Comparison of ENCODE assay signal across 14 cellular contexts in the genomic region with DNA sequence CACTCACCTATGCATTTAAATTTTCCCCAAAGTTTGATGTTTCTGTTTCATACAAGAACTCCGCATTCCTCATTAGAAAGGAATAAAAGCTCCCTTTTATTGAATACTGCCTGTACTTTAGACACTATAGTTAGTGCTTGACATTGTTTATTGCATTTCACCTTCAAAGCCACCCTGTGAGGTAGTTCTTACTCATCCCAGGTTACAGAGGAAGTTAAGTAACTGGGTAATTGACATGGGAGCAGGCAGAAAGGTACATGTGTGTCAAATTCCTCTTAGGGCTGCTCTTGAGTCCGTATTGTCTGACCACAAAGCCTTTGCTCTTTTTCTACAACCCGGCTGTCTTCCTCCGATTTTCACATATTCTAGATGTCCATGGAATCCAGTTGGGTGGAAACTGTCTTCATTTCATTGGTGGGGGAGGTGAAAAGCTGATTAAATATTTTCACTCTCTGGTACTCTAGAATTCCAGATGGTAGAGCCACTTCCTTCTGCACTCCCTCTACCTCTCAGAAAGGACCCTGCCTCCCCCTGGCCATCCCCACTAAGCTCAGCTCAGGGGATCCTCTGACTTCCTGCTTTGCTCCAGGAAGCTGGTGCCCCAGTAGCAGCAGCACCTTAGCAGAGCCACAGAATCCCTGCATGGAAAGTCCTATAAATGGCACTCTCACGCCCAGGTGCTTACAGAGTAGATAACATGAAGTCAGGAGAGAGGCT.
DNase-seq lines count a peak whose midpoint lies in the region; ATAC-seq and TF ChIP-seq lines count a peak whose summit lies in the region.
"Had no signal": no experiment of that assay in that cellular context is flagged by ENCODE, and none has a peak within 500 bp of the region (broad histone marks: within the 10 kb centered on the region; RNA-seq: fewer than 3 reads in every experiment).

No MANE protein-coding gene starts in this region.

- ATAC-seq in PC-3 (peak; percentile 64), WTC11 (peak; percentile 47; the same call in 1 of the 2 replicates)

- H3K36me3 ChIP-seq in Loucy (ENCODE audit: insufficient read depth, low read length) (no peaks in the 10 kb centered on the region), PC-3 (ENCODE audit: low read depth, low read length) (no peaks in the 10 kb centered on the region), esophagus muscularis mucosa (no peaks in the 10 kb centered on the region)

- DNase-seq in PC-3 (peak; percentile 76), WTC11 (ENCODE audit: low spot score) (no peak), esophagus muscularis mucosa (ENCODE audit: extremely low spot score) (peak; percentile 84), midbrain (lab: John Stamatoyannopoulos, UW) (no peak), NCI-H2081 treated with DMSO at 0.1 percent for 48 hours (lab: John Stamatoyannopoulos, UW) (no peak), head of caudate nucleus (no peak), NK-92 (lab: John Stamatoyannopoulos, UW; ENCODE audit: unreplicated experiment) (no peak)
- DNase-seq: C1 segment of cervical spinal cord; Calu3; CD4-positive, alpha-beta T cell; DMS 273 treated with DMSO at 0.1 percent for 48 hours; HCEC 1CT had no signal

- H3K9me3 Mint-ChIP-seq in WTC11, result peaks cover 9% of the 10 kb centered on the region

- TF ChIP-seq CTCF in Loucy (conservative IDR thresholded peaks at IDR 0.05; ENCODE audit: low read length) (no peak), PC-3 (conservative IDR thresholded peaks at IDR 0.05; ENCODE audit: low read depth, low read length) (no peak), WTC11 (IDR thresholded peaks at IDR 0.05) (no peak), esophagus muscularis mucosa (IDR thresholded peaks at IDR 0.05) (no peak)

- BruUV-seq in PC-3 (replicated peaks; lab: Mats Ljungman, UMichigan), result no TSS peak

- TF ChIP-seq POLR2A in esophagus muscularis mucosa (IDR thresholded peaks at IDR 0.05; ENCODE audit: low read depth), result no peak

- no peak overlapping the region for H3K4me3 ChIP-seq in Loucy (ENCODE audit: low read length, poor library complexity, severe bottlenecking)
- H3K4me3 ChIP-seq in PC-3 (ENCODE audit: low read length), result no peak overlapping the region
- H3K4me3 ChIP-seq in esophagus muscularis mucosa, result no peak overlapping the region

- no peaks in the 10 kb centered on the region for H3K79me2 ChIP-seq in Loucy (ENCODE audit: insufficient read depth, low read length)
- no peaks in the 10 kb centered on the region for H3K79me2 ChIP-seq in PC-3 (ENCODE audit: low read length)

- no peaks in the 10 kb centered on the region for H3F3A ChIP-seq in Loucy (ENCODE audit: low read depth)
- no peaks in the 10 kb centered on the region for H3F3A ChIP-seq in PC-3 (ENCODE audit: low read length, unreplicated experiment)

- H3K4me1 Mint-ChIP-seq in WTC11, result no peaks in the 10 kb centered on the region
- H3K4me1 Mint-ChIP-seq: B cell had no signal

- H3K4me2 ChIP-seq in Loucy (ENCODE audit: low read depth, low read length, poor library complexity, severe bottlenecking), result no peak overlapping the region
- H3K4me2 ChIP-seq in PC-3 (ENCODE audit: low read length), result peak overlapping the region; percentile 58

- H3K27ac ChIP-seq in PC-3 (ENCODE audit: low read length) (peak overlapping the region; percentile 21; the same call in 1 of the 2 replicates), esophagus muscularis mucosa (replicated peaks in 1 of 4) (no peak overlapping the region)

- CTCF ChIA-PET in PC-3 (lab: Charles Lee) (interaction anchor here (0.6 kb wide), 1 partner anchor 12 kb away, joined by 3 read pairs; no protein-coding TSS in a partner anchor), WTC11 (lab: Charles Lee) (interaction anchor here (1.1 kb wide), 1 partner anchor 45 kb away, joined by 3 read pairs; no protein-coding TSS in a partner anchor)

- peak overlapping the region; percentile 44; the same call in 1 of the 2 replicates for H2AFZ ChIP-seq in Loucy (ENCODE audit: low read length)
- H2AFZ ChIP-seq in PC-3 (ENCODE audit: low read length), result no peak overlapping the region

- WGBS in esophagus muscularis mucosa, result 91% methylated on average over 5 of the region's 5 CpGs

- TF ChIP-seq EP300 in esophagus muscularis mucosa (IDR thresholded peaks at IDR 0.05), result no peak

- H3K27me3 Mint-ChIP-seq in WTC11 (ENCODE audit: low read depth), result no peaks in the 10 kb centered on the region
- H3K27me3 Mint-ChIP-seq: B cell had no signal

- H3K36me3 Mint-ChIP-seq in WTC11, result no peaks in the 10 kb centered on the region

- H3K9me2 ChIP-seq in Loucy (replicated peaks; ENCODE audit: low read depth, low read length), result no peaks in the 10 kb centered on the region
- H3K9me2 ChIP-seq in PC-3 (replicated peaks; ENCODE audit: low read length), result no peaks in the 10 kb centered on the region

- H3K9ac ChIP-seq in Loucy (ENCODE audit: low read depth, low read length, poor library complexity, severe bottlenecking), result no peak overlapping the region
- H3K9ac ChIP-seq in PC-3 (ENCODE audit: low read length), result no peak overlapping the region

- H3K4me3 Mint-ChIP-seq in WTC11, result no peak overlapping the region
- H3K4me3 Mint-ChIP-seq: B cell; CD4-positive, alpha-beta T cell had no signal

- POLR2A ChIA-PET in PC-3 (lab: Charles Lee; ENCODE audit: unreplicated experiment) (no interaction called here), WTC11 (lab: Charles Lee) (no interaction called here)

- intact Hi-C loops in PC-3 (cut with micrococcal nuclease) (no loop called here), esophagus muscularis mucosa (cut with DNase I) (no loop called here), head of caudate nucleus (cut with DNase I) (no loop called here)

- H4K20me1 ChIP-seq in Loucy (ENCODE audit: insufficient read depth, low read length, poor library complexity, severe bottlenecking), result no peaks in the 10 kb centered on the region
- H4K20me1 ChIP-seq in PC-3 (ENCODE audit: low read length), result no peaks in the 10 kb centered on the region

- no peaks in the 10 kb centered on the region for H3K27me3 ChIP-seq in Loucy (ENCODE audit: insufficient read depth, low read length, poor library complexity, severe bottlenecking)
- H3K27me3 ChIP-seq in PC-3 (ENCODE audit: low read length), result no peaks in the 10 kb centered on the region
- H3K27me3 ChIP-seq in esophagus muscularis mucosa, result no peaks in the 10 kb centered on the region

- no peak overlapping the region for H3K27ac Mint-ChIP-seq in WTC11
- H3K27ac Mint-ChIP-seq: B cell; CD4-positive, alpha-beta T cell had no signal

- H3K9me3 ChIP-seq in Loucy (ENCODE audit: insufficient read depth, low read depth, low read length) (no peaks in the 10 kb centered on the region), PC-3 (ENCODE audit: low read length) (no peaks in the 10 kb centered on the region), esophagus muscularis mucosa (no peaks in the 10 kb centered on the region)

- H3K4me1 ChIP-seq in Loucy (ENCODE audit: insufficient read depth, low read length, poor library complexity, severe bottlenecking), result no peaks in the 10 kb centered on the region
- H3K4me1 ChIP-seq in PC-3 (ENCODE audit: insufficient read depth, low read length), result peaks cover 18% of the 10 kb centered on the region
- H3K4me1 ChIP-seq in esophagus muscularis mucosa, result no peaks in the 10 kb centered on the region

TF ChIP-seq in WTC11, 78 proteins besides CTCF, POLR2A, EP300 and RAD21 (continues in another document):
- no peak for TF ChIP-seq TEAD1 (CRISPR knock-in tag; IDR thresholded peaks at IDR 0.05)
- TF ChIP-seq FOXP1 (CRISPR knock-in tag; IDR thresholded peaks at IDR 0.05; ENCODE audit: borderline replicate concordance), result no peak
- TF ChIP-seq HMGA2 (CRISPR knock-in tag; IDR thresholded peaks at IDR 0.05), result no peak
- TF ChIP-seq ZNF416 (CRISPR knock-in tag; IDR thresholded peaks at IDR 0.05), result no peak
- TF ChIP-seq, protein P1, sequence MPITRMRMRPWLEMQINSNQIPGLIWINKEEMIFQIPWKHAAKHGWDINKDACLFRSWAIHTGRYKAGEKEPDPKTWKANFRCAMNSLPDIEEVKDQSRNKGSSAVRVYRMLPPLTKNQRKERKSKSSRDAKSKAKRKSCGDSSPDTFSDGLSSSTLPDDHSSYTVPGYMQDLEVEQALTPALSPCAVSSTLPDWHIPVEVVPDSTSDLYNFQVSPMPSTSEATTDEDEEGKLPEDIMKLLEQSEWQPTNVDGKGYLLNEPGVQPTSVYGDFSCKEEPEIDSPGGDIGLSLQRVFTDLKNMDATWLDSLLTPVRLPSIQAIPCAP (CRISPR knock-in tag; IDR thresholded peaks at IDR 0.05), result no peak
- TF ChIP-seq, protein P2, sequence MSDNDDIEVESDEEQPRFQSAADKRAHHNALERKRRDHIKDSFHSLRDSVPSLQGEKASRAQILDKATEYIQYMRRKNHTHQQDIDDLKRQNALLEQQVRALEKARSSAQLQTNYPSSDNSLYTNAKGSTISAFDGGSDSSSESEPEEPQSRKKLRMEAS (CRISPR knock-in tag; IDR thresholded peaks at IDR 0.05), result no peak
- TF ChIP-seq, protein P3, sequence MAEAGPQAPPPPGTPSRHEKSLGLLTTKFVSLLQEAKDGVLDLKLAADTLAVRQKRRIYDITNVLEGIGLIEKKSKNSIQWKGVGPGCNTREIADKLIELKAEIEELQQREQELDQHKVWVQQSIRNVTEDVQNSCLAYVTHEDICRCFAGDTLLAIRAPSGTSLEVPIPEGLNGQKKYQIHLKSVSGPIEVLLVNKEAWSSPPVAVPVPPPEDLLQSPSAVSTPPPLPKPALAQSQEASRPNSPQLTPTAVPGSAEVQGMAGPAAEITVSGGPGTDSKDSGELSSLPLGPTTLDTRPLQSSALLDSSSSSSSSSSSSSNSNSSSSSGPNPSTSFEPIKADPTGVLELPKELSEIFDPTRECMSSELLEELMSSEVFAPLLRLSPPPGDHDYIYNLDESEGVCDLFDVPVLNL (CRISPR knock-in tag; IDR thresholded peaks at IDR 0.05; ENCODE audit: borderline replicate concordance, low read depth), result no peak
- no peak for TF ChIP-seq ZNF232 (CRISPR knock-in tag; IDR thresholded peaks at IDR 0.05)
- no peak for TF ChIP-seq NR2C2 (CRISPR knock-in tag; IDR thresholded peaks at IDR 0.05)
- no peak for TF ChIP-seq TEAD4 (CRISPR knock-in tag; IDR thresholded peaks at IDR 0.05)

Comparison
In these comparisons a context has a peak if more than half of its experiments do, and no peak if none do; other contexts are left out.
1. DNase-seq: peak in PC-3 (single experiment) and esophagus muscularis mucosa (single experiment); none in WTC11 (single experiment), midbrain (single experiment), NCI-H2081 treated with DMSO at 0.1 percent for 48 hours (single experiment), head of caudate nucleus (0 of 42) and NK-92 (single experiment).